ENCODE assay signal across 12 cellular contexts in the genomic region with DNA sequence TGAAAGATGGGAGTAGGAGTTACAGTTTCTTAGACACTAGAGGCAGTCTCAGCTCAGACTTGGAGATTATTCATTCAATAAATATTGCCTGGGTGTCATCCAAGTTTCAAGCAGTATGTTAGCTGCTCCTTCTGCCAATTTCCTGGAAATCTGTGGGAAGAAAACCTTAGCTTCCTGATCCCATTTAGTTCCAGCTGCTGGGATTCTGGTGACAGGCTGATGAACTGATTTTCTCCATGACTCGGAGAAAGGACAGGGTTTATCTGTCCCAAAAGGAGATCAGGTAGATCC.
DNase-seq lines count a peak whose midpoint lies in the region; ATAC-seq and TF ChIP-seq lines count a peak whose summit lies in the region.
"Had no signal": no experiment of that assay in that cellular context is flagged by ENCODE, and none has a peak within 500 bp of the region (broad histone marks: within the 10 kb centered on the region; RNA-seq: fewer than 3 reads in every experiment).

No MANE protein-coding gene starts in this region.

- H3K36me3 Mint-ChIP-seq in chondrocyte (ENCODE audit: low read depth): peaks cover 27% of the 10 kb centered on the region

- ATAC-seq in left lung: peak; percentile 30
- no peak for ATAC-seq in GM19463 (IDR thresholded peaks at IDR 0.05; ENCODE audit: unreplicated experiment)
- ATAC-seq: activated CD4-positive, CD25-positive, alpha-beta regulatory T cell treated with anti-CD3 and anti-CD28 coated beads, Interleukin-2, amount 50 U/mL, for 24 hours had no signal

- TF ChIP-seq CTCF in AG10803 (conservative IDR thresholded peaks at IDR 0.05; ENCODE audit: low read length) (peak; percentile 39; the same call in 1 of the 2 replicates), chondrocyte (IDR thresholded peaks at IDR 0.05) (no peak), left lung (IDR thresholded peaks at IDR 0.05) (no peak)

- peak overlapping the region; percentile 86 for H3K27ac Mint-ChIP-seq in chondrocyte (ENCODE audit: unreplicated experiment)
- H3K27ac Mint-ChIP-seq: activated naive CD8-positive, alpha-beta T cell treated with anti-CD3 and anti-CD28 coated beads, Interleukin-2, amount 10 ng/mL, durations not matched to agents 7 days and 5 days; mesothelial cell of epicardium had no signal

- H3K27me3 Mint-ChIP-seq in chondrocyte (ENCODE audit: low read depth): no peaks in the 10 kb centered on the region
- H3K27me3 Mint-ChIP-seq: activated naive CD8-positive, alpha-beta T cell treated with anti-CD3 and anti-CD28 coated beads, Interleukin-2, amount 10 ng/mL, durations not matched to agents 7 days and 5 days had no signal

- no peaks in the 10 kb centered on the region for H3K27me3 ChIP-seq in left lung

- no peaks in the 10 kb centered on the region for H3K9me3 ChIP-seq in left lung
- H3K9me3 ChIP-seq: psoas muscle had no signal

- intact Hi-C loops in left lung (cut with DNase I): loop anchor here in 1 of 2 donors (10.0 kb wide), 2 partner anchors 125 to 385 kb away; no protein-coding TSS in a partner anchor

- peaks cover 0 to 99% of the 10 kb centered on the region in 2 donors for H3K36me3 ChIP-seq in left lung

- H3K9me3 Mint-ChIP-seq in chondrocyte (ENCODE audit: low read depth): no peaks in the 10 kb centered on the region
- H3K9me3 Mint-ChIP-seq: activated naive CD8-positive, alpha-beta T cell treated with anti-CD3 and anti-CD28 coated beads, Interleukin-2, amount 10 ng/mL, durations not matched to agents 7 days and 5 days; mesothelial cell of epicardium had no signal

- no peak overlapping the region for H3K4me3 Mint-ChIP-seq in chondrocyte (ENCODE audit: unreplicated experiment)
- H3K4me3 Mint-ChIP-seq: activated naive CD8-positive, alpha-beta T cell treated with anti-CD3 and anti-CD28 coated beads, Interleukin-2, amount 10 ng/mL, durations not matched to agents 7 days and 5 days; mesothelial cell of epicardium had no signal

- H3K4me3 ChIP-seq in AG10803 (ENCODE audit: low read length) (no peak overlapping the region), left lung (no peak overlapping the region)
- H3K4me3 ChIP-seq: psoas muscle had no signal

- H3K4me1 ChIP-seq in left lung: peaks cover 5 to 7% of the 10 kb centered on the region in 2 donors
- H3K4me1 ChIP-seq: psoas muscle had no signal

- H3K27ac ChIP-seq in left lung: no peak overlapping the region
- H3K27ac ChIP-seq: psoas muscle had no signal

- DNase-seq in AG10803 (ENCODE audit: low read depth) (peak; percentile 80), NCI-H226 (peak; percentile 15), chondrocyte (ENCODE audit: low spot score) (no peak), left lung (no peak), mucosa of gallbladder (ENCODE audit: low spot score) (no peak), COLO829 (ENCODE audit: low spot score) (no peak)
- DNase-seq in activated CD4-positive, CD25-positive, alpha-beta regulatory T cell (lab: John Stamatoyannopoulos, UW): no peak
- DNase-seq: activated naive CD8-positive, alpha-beta T cell treated with anti-CD3 and anti-CD28 coated beads, Interleukin-2, amount 10 ng/mL, durations not matched to agents 7 days and 5 days; psoas muscle had no signal

- peaks cover 21% of the 10 kb centered on the region for H3K4me1 Mint-ChIP-seq in chondrocyte (ENCODE audit: low read depth)
- H3K4me1 Mint-ChIP-seq: mesothelial cell of epicardium had no signal

Comparison
In these comparisons a context has a peak if more than half of its experiments do, and no peak if none do; other contexts are left out.
1. DNase-seq: peak in AG10803 (single experiment) and NCI-H226 (single experiment); none in chondrocyte (single experiment), left lung (0 of 2), activated CD4-positive, CD25-positive, alpha-beta regulatory T cell (0 of 4), mucosa of gallbladder (single experiment) and COLO829 (single experiment).